ENCODE assay signal across 8 cellular contexts in genomic region chr1:20185834-20186782, GRCh38. TPM values are rescaled to one million over a fixed set of nuclear protein-coding genes. Genes with fewer than 3 reads are reported as not detected.
DNase-seq lines count a peak whose midpoint lies in the region; TF ChIP-seq lines count a peak whose summit lies in the region.

TSS of gene PLA2G2C (minus strand) at chr1:20186518. CDS start at chr1:20177363, 9,155 bp downstream.
TSS of gene UBXN10 (plus strand) at chr1:20186096. CDS start at chr1:20190562, 4,466 bp downstream.

- H3K4me1 ChIP-seq in ES-I3 (ENCODE audit: insufficient read depth, low read length) (no peaks in the 10 kb centered on the region), adipocyte (ENCODE audit: control insufficient read depth, insufficient read depth, low read length) (peaks cover 6% of the 10 kb centered on the region), osteoblast (ENCODE audit: insufficient read depth, low read length) (no peaks in the 10 kb centered on the region)

- peaks cover 78% of the 10 kb centered on the region for H3K27me3 ChIP-seq in adipocyte (replicated peaks; ENCODE audit: control insufficient read depth, insufficient read depth, low read length)
- peaks cover 78% of the 10 kb centered on the region for H3K27me3 ChIP-seq in osteoblast (ENCODE audit: insufficient read depth, low read length)

- no peaks in the 10 kb centered on the region for H3K79me2 ChIP-seq in osteoblast (ENCODE audit: insufficient read depth, low read length)

- H3K36me3 ChIP-seq in ES-I3 (ENCODE audit: insufficient read depth, low read length) (no peaks in the 10 kb centered on the region), adipocyte (ENCODE audit: control insufficient read depth, insufficient read depth, low read length, severe bottlenecking) (no peaks in the 10 kb centered on the region), osteoblast (ENCODE audit: insufficient read depth, low read length) (no peaks in the 10 kb centered on the region)

- TF ChIP-seq CTCF in osteoblast (IDR thresholded peaks at IDR 0.05; ENCODE audit: extremely low read depth, low read depth, low read length): no peak

- no peak within 1 kb of the TSS for H3K4me2 ChIP-seq in osteoblast (ENCODE audit: insufficient read depth, low read length)

- no peak within 1 kb of the TSS for H3K4me3 ChIP-seq in adipocyte (ENCODE audit: low read length)
- H3K4me3 ChIP-seq in osteoblast (ENCODE audit: insufficient read depth, low read length): no peak within 1 kb of the TSS

- H3K9ac ChIP-seq in ES-I3 (ENCODE audit: low read depth, low read length) (peak within 1 kb of the TSS; percentile 72), adipocyte (ENCODE audit: low read length) (no peak within 1 kb of the TSS)

- no peak within 1 kb of the TSS for H2AFZ ChIP-seq in osteoblast (ENCODE audit: low read length)

- H4K20me1 ChIP-seq in osteoblast (ENCODE audit: insufficient read depth, low read length): no peaks in the 10 kb centered on the region

- H3K9me3 ChIP-seq in ES-I3 (ENCODE audit: control insufficient read depth, insufficient read depth, low read length) (no peaks in the 10 kb centered on the region), adipocyte (ENCODE audit: control insufficient read depth, low read length) (no peaks in the 10 kb centered on the region), osteoblast (ENCODE audit: low read depth, low read length) (no peaks in the 10 kb centered on the region)

- no peak within 1 kb of the TSS for H3K27ac ChIP-seq in osteoblast (ENCODE audit: low read depth, low read length)

- DNase-seq in T-helper 1 cell (peak in 3 of 5 donors; percentile 18 to 82 (median 32)), adipocyte (ENCODE audit: low read depth) (peak; percentile 4), left kidney (ENCODE audit: low read depth, low spot score) (peak; percentile 89), osteoblast (ENCODE audit: insufficient read length, low spot score, missing footprints) (no peak), NCI-H2029 treated with DMSO at 0.1 percent for 48 hours (lab: John Stamatoyannopoulos, UW) (no peak), cortex of kidney (lab: John Stamatoyannopoulos, UW) (no peak)
- peak; percentile 68 to 70 for DNase-seq in stimulated activated CD4-positive, alpha-beta T cell treated with anti-CD3 and anti-CD28 coated beads, Interleukin-2, amount 100 ng/mL, for 48 hours

RNA-seq across cellular contexts. Expression of gene PLA2G2C, which starts in this region (rescaled TPM):
- total RNA-seq in osteoblast: not detected in 2 replicates

RNA-seq across cellular contexts. Expression of gene UBXN10, which starts in this region (rescaled TPM):
- total RNA-seq in osteoblast: under 0.01 TPM in 1 of 2 replicates, not detected in the other

Comparison
In these comparisons a context has a peak if more than half of its experiments do, and no peak if none do; other contexts are left out.
1. DNase-seq: peak in T-helper 1 cell (3 of 5), adipocyte (single experiment), left kidney (single experiment) and stimulated activated CD4-positive, alpha-beta T cell treated with anti-CD3 and anti-CD28 coated beads, Interleukin-2, amount 100 ng/mL, for 48 hours (2 of 2); none in osteoblast (single experiment), NCI-H2029 treated with DMSO at 0.1 percent for 48 hours (single experiment) and cortex of kidney (single experiment).